In genomic region chr13:27620377-27621115, GRCh38 we compare ENCODE assay signal across 1 cellular context.
TF ChIP-seq lines count a peak whose summit lies in the region.

TSS of gene LNX2 (minus strand) at chr13:27620529. CDS start at chr13:27581703, 38,826 bp downstream.

TF ChIP-seq in K562, 482 proteins besides CTCF, POLR2A, EP300 and RAD21 (continued from another document):
- TF ChIP-seq MITF (IDR thresholded peaks at IDR 0.05) = no peak
- TF ChIP-seq ZNF639 (CRISPR knock-in tag; conservative IDR thresholded peaks at IDR 0.05 in 1 of 2, IDR thresholded peaks at IDR 0.05 in 1 of 2) = peak in 1 of 2 experiments; percentile 72; a peak in 1 of 4 replicates
- no peak for TF ChIP-seq NFE2 (IDR thresholded peaks at IDR 0.05; ENCODE audit: low read depth)
- 0 out of 2 replicates have a peak, but pooled peaks have one; percentile 17 for TF ChIP-seq ATF1 (CRISPR knock-in tag; IDR thresholded peaks at IDR 0.05)
- TF ChIP-seq ATF1 (tag; IDR thresholded peaks at IDR 0.05) = peak; percentile 79
- no peak for TF ChIP-seq DDX20 (tag; IDR thresholded peaks at IDR 0.05; ENCODE audit: low read depth)
- no peak for TF ChIP-seq E2F5 (CRISPR knock-in tag; IDR thresholded peaks at IDR 0.05)
- no peak for TF ChIP-seq ZNF717 (CRISPR knock-in tag; IDR thresholded peaks at IDR 0.05)
- TF ChIP-seq IRF1 (CRISPR knock-in tag; IDR thresholded peaks at IDR 0.05; ENCODE audit: borderline replicate concordance) = no peak
- TF ChIP-seq ZNF76 (CRISPR knock-in tag; IDR thresholded peaks at IDR 0.05; ENCODE audit: borderline replicate concordance) = no peak
- TF ChIP-seq RBM25 (IDR thresholded peaks at IDR 0.05; ENCODE audit: low read depth, low read length, severe bottlenecking) = peak; percentile 95
- peak; percentile 54 for TF ChIP-seq CHD2 (IDR thresholded peaks at IDR 0.05; ENCODE audit: low read depth, low read length)
- TF ChIP-seq CXXC5 (CRISPR knock-in tag; IDR thresholded peaks at IDR 0.05) = peak; percentile 75
- no peak for TF ChIP-seq SMAD4 (CRISPR knock-in tag; conservative IDR thresholded peaks at IDR 0.05)
- TF ChIP-seq ELF4 (CRISPR knock-in tag; IDR thresholded peaks at IDR 0.05) = 0 out of 2 replicates have a peak, but pooled peaks have one; percentile 12
- peak in 1 of 2 experiments; percentile 49; a peak in 2 of 4 replicates for TF ChIP-seq MAZ (CRISPR knock-in tag; conservative IDR thresholded peaks at IDR 0.05 in 1 of 2, IDR thresholded peaks at IDR 0.05 in 1 of 2)
